ENCODE assay signal across 9 cellular contexts in the genomic region with DNA sequence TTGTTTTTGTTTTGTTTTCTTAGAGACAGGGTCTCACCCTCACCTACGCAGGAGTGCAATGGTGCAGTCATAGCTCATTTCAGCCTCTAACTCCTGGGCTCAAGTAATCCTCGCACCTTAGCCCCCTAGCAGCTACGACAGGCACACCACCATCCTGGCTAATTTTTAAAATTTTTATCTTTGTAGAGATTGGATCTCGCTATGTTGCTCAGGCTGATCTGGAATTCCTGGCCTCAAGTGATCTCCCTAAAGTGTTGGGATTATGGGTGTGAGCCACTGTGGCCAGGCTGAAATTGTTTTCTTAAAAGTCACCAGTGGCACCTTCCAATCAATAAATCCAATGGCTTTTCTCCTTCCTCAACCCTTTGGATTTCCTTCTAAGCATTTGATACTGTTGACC. TPM values are rescaled to one million over a fixed set of nuclear protein-coding genes. Genes with fewer than 3 reads are reported as not detected.
"Had no signal": no experiment of that assay in that cellular context is flagged by ENCODE, and none has a peak within 500 bp of the region (broad histone marks: within the 10 kb centered on the region; RNA-seq: fewer than 3 reads in every experiment).

No MANE protein-coding gene starts in this region.

- H3K36me3 ChIP-seq: HAP-1 had no signal

- H3K27ac ChIP-seq: GM23248 had no signal

- H2AFZ ChIP-seq: GM23248, GM23338 had no signal

- H3K9me3 Mint-ChIP-seq: GM23338, H9, HFFc6 had no signal

- H3K4me3 Mint-ChIP-seq: GM23338, H9, HFFc6 had no signal

- H3K27ac Mint-ChIP-seq: GM23338, H9, HFFc6 had no signal

- ATAC-seq: GM23338, HCT116 had no signal

- DNase-seq: GM23248, GOT3, H7, H9, HCEC 1CT, HFFc6 had no signal

- H3K9me3 ChIP-seq: HAP-1 had no signal

- H3K4me3 ChIP-seq: GM23248, GM23338, HAP-1 had no signal

- H3K9ac ChIP-seq: GM23248 had no signal

RNA-seq across cellular contexts. Expression of gene STOX1, which starts 52.9 kb away (rescaled TPM):
- total RNA-seq: GM23248 had no signal
- polyA plus RNA-seq: GM23248 had no signal
